Comparison of ENCODE assay signal across 15 cellular contexts in genomic region chr1:6287431-6287886, GRCh38. TPM values are rescaled to one million over a fixed set of nuclear protein-coding genes. Genes with fewer than 3 reads are reported as not detected.
A peak's percentile ranks its signal among the peaks of the same experiment; 100 is the strongest.
DNase-seq lines count a peak whose midpoint lies in the region; ATAC-seq and TF ChIP-seq lines count a peak whose summit lies in the region.
"Had no signal": no experiment of that assay in that cellular context is flagged by ENCODE, and none has a peak within 500 bp of the region (broad histone marks: within the 10 kb centered on the region; RNA-seq: fewer than 3 reads in every experiment).

No MANE protein-coding gene starts in this region.

- POLR2A ChIA-PET in A673 (lab: Charles Lee; ENCODE audit: low non-redundant PET): no interaction called here

- CTCF ChIA-PET in A673 (lab: Charles Lee): interaction anchor here (0.6 kb wide), 1 partner anchor 150 kb away, joined by 3 read pairs; no protein-coding TSS in a partner anchor

- H3K27ac ChIP-seq in substantia nigra (ENCODE audit: low read depth, low read length, poor library complexity, severe bottlenecking) (no peak overlapping the region), A673 (ENCODE audit: low read depth, low read length, poor library complexity, severe bottlenecking) (no peak overlapping the region)
- H3K27ac ChIP-seq: right lobe of liver had no signal

- no peak for ATAC-seq in HG03565 (IDR thresholded peaks at IDR 0.05; ENCODE audit: unreplicated experiment)
- ATAC-seq: activated CD4-positive, alpha-beta T cell treated with anti-CD3 and anti-CD28 coated beads for 36 hours; HepG2; mucosa of descending colon had no signal

- H3K4me3 ChIP-seq in A673 (ENCODE audit: low read depth, low read length, poor library complexity, severe bottlenecking): no peak overlapping the region
- H3K4me3 ChIP-seq: mucosa of descending colon, right lobe of liver had no signal

- TF ChIP-seq CTCF in A673 (conservative IDR thresholded peaks at IDR 0.05; ENCODE audit: low read depth, low read length): no peak

- no peaks in the 10 kb centered on the region for H3K27me3 ChIP-seq in A673 (replicated peaks; ENCODE audit: insufficient read depth, low read depth, low read length, poor library complexity)
- H3K27me3 ChIP-seq: right lobe of liver had no signal

- DNase-seq in NCI-H2029 (lab: John Stamatoyannopoulos, UW) (peak; percentile 77), astrocyte of the hippocampus (ENCODE audit: low read depth, low spot score) (peak; percentile 76), inferior parietal cortex (ENCODE audit: extremely low spot score) (peak; percentile 67), substantia nigra (lab: John Stamatoyannopoulos, UW) (peak in 31 of 49 donors; percentile 2 to 65 (median 31)), A673 (ENCODE audit: low spot score) (no peak), NCI-H187 treated with DMSO at 0.1 percent for 48 hours (lab: John Stamatoyannopoulos, UW) (no peak), retina (no peak)
- DNase-seq: activated CD4-positive, alpha-beta T cell treated with anti-CD3 and anti-CD28 coated beads for 36 hours; mucosa of descending colon; NCI-H1436; SW 1271 had no signal

- no peaks in the 10 kb centered on the region for H3K9me3 ChIP-seq in A673 (ENCODE audit: low read depth, low read length, poor library complexity, severe bottlenecking)
- H3K9me3 ChIP-seq: mucosa of descending colon, right lobe of liver had no signal

- no peaks in the 10 kb centered on the region for H3K36me3 ChIP-seq in A673 (ENCODE audit: insufficient read depth, low read length, poor library complexity, severe bottlenecking)
- H3K36me3 ChIP-seq: right lobe of liver had no signal

- BruUV-seq in A673 (replicated peaks; lab: Mats Ljungman, UMichigan): no TSS peak

- H3K4me1 ChIP-seq in A673 (ENCODE audit: insufficient read depth, low read length, poor library complexity, severe bottlenecking): no peaks in the 10 kb centered on the region
- H3K4me1 ChIP-seq: right lobe of liver had no signal

- intact Hi-C loops in A673 (cut with micrococcal nuclease; ENCODE audit: unreplicated experiment): no loop called here

RNA-seq across cellular contexts. Expression of gene GPR153, which starts 26.6 kb away (rescaled TPM):
- 8.4 and 11.7 TPM in 2 replicates for total RNA-seq in A673 (2021)

RNA-seq across cellular contexts. Expression of gene HES3, which starts 43.5 kb away (rescaled TPM):
- not detected in 2 replicates for total RNA-seq in A673 (2021)
- total RNA-seq: activated CD4-positive, alpha-beta T cell treated with anti-CD3 and anti-CD28 coated beads for 36 hours; activated T-helper 1 cell treated with anti-CD3 and anti-CD28 coated beads, Interleukin-12 subunit alpha, Interleukin-12 subunit beta, Interleukin-2, Interleukin-4 antibody, amounts not matched to agents 30 ng/mL and 10 ng/mL and 1 ng/mL, durations not matched to agents 14 hours and 24 hours and 36 hours; HepG2; mucosa of descending colon; right lobe of liver had no signal

RNA-seq across cellular contexts. Expression of gene ICMT, which starts 51.7 kb away (rescaled TPM):
- 94.5 and 104 TPM in 2 replicates for total RNA-seq in A673 (2021)

Comparison
In these comparisons a context has a peak if more than half of its experiments do, and no peak if none do; other contexts are left out.
1. DNase-seq: peak in NCI-H2029 (single experiment), astrocyte of the hippocampus (single experiment), inferior parietal cortex (single experiment) and substantia nigra (31 of 49); none in A673 (single experiment), NCI-H187 treated with DMSO at 0.1 percent for 48 hours (single experiment) and retina (single experiment).